Comparison of ENCODE assay signal across 17 cellular contexts in genomic region chr22:33519974-33520903, GRCh38.
"Had no signal": no experiment of that assay in that cellular context is flagged by ENCODE, and none has a peak within 500 bp of the region (broad histone marks: within the 10 kb centered on the region; RNA-seq: fewer than 3 reads in every experiment).

No MANE protein-coding gene starts in this region.

- DNase-seq: activated CD4-positive, CD25-positive, alpha-beta regulatory T cell; activated effector memory CD4-positive, alpha-beta T cell treated with anti-CD3 and anti-CD28 coated beads, Interleukin-2, amount 50 U/mL, for 16 hours; activated T-cell treated with anti-CD3 and anti-CD28 coated beads, Interleukin-2, amount 50 U/mL, for 24 hours; central memory CD4-positive, alpha-beta T cell; effector memory CD8-positive, alpha-beta T cell; lower lobe of right lung; natural killer cell; stimulated activated CD4-positive, alpha-beta T cell treated with anti-CD3 and anti-CD28 coated beads, Interleukin-4, amount 100 ng/mL, for 24 hours; stomach had no signal

- H3K36me3 ChIP-seq: lower lobe of right lung, thoracic aorta had no signal

- H3K9me3 ChIP-seq: body of pancreas, lower lobe of right lung, thoracic aorta had no signal

- H3K27me3 Mint-ChIP-seq: activated CD4-positive, alpha-beta T cell treated with anti-CD3 and anti-CD28 coated beads, Interleukin-2, amount 10 ng/mL, durations not matched to agents 7 days and 5 days; activated T-cell treated with anti-CD3 and anti-CD28 coated beads, Interleukin-2, amount 50 U/mL, for 24 hours; effector memory CD8-positive, alpha-beta T cell had no signal

- H3K27ac ChIP-seq: epithelial cell of prostate, gastroesophageal sphincter, hepatocyte, lower lobe of right lung, thoracic aorta had no signal

- H3K36me3 Mint-ChIP-seq: natural killer cell had no signal

- H2AFZ ChIP-seq: hepatocyte had no signal

- H3K79me2 ChIP-seq: hepatocyte had no signal

- H3K27me3 ChIP-seq: body of pancreas, gastroesophageal sphincter, hepatocyte, stomach had no signal

- H3K4me3 Mint-ChIP-seq: activated CD4-positive, alpha-beta T cell treated with anti-CD3 and anti-CD28 coated beads, Interleukin-2, amount 10 ng/mL, durations not matched to agents 7 days and 5 days; activated T-cell treated with anti-CD3 and anti-CD28 coated beads, Interleukin-2, amount 50 U/mL, for 24 hours; effector memory CD8-positive, alpha-beta T cell; natural killer cell; T-helper 1 cell treated with Interleukin-12 subunit alpha and Interleukin-12 subunit beta and Interleukin-4 antibody, amounts not matched to agents 30 μg/mL and 1 μg/mL, for 36 hours had no signal

- H3K4me2 ChIP-seq: hepatocyte had no signal

- H3K9me3 Mint-ChIP-seq: activated CD4-positive, alpha-beta T cell treated with anti-CD3 and anti-CD28 coated beads, Interleukin-2, amount 10 ng/mL, durations not matched to agents 7 days and 5 days; natural killer cell had no signal

- ATAC-seq: activated naive CD4-positive, alpha-beta T cell treated with anti-CD3 and anti-CD28 coated beads, Interleukin-2, amount 50 U/mL, for 72 hours; effector memory CD8-positive, alpha-beta T cell; natural killer cell had no signal

- H3K4me1 ChIP-seq: lower lobe of right lung had no signal

- H3K4me3 ChIP-seq: body of pancreas, gastroesophageal sphincter, hepatocyte, lower lobe of right lung, stomach, thoracic aorta had no signal

- H3K27ac Mint-ChIP-seq: activated CD4-positive, alpha-beta T cell treated with anti-CD3 and anti-CD28 coated beads, Interleukin-2, amount 10 ng/mL, durations not matched to agents 7 days and 5 days; activated naive CD4-positive, alpha-beta T cell treated with anti-CD3 and anti-CD28 coated beads, Interleukin-2, amount 50 U/mL, for 72 hours; activated T-cell treated with anti-CD3 and anti-CD28 coated beads, Interleukin-2, amount 50 U/mL, for 24 hours; effector memory CD8-positive, alpha-beta T cell; natural killer cell; T-helper 1 cell treated with Interleukin-12 subunit alpha and Interleukin-12 subunit beta and Interleukin-4 antibody, amounts not matched to agents 30 μg/mL and 1 μg/mL, for 36 hours had no signal
